Comparison of ENCODE assay signal across 8 cellular contexts in genomic region chr6:159761873-159762680, GRCh38.
DNase-seq lines count a peak whose midpoint lies in the region; ATAC-seq lines count a peak whose summit lies in the region.

TSS of gene ACAT2 (plus strand) at chr6:159762045. CDS start at chr6:159762088, 43 bp downstream.

- peak; percentile 97 for ATAC-seq in GM19397 (IDR thresholded peaks at IDR 0.05; ENCODE audit: unreplicated experiment)
- peak; percentile 94 for ATAC-seq in HG03565 (IDR thresholded peaks at IDR 0.05; ENCODE audit: unreplicated experiment)

- DNase-seq in CD1c-positive myeloid dendritic cell (ENCODE audit: extremely low spot score): peak; percentile 96
- DNase-seq in NCI-H748 treated with DMSO at 0.1 percent for 48 hours (lab: John Stamatoyannopoulos, UW): peak; percentile 92
- DNase-seq in activated CD4-positive, alpha-beta T cell treated with anti-CD3 and anti-CD28 coated beads, Interleukin-2, amount 50 U/mL, for 1 hour: peak; percentile 88
- DNase-seq in cortex of kidney (lab: John Stamatoyannopoulos, UW): peak; percentile 64
- peak; percentile 99 for DNase-seq in left kidney (ENCODE audit: low read depth, low spot score)
- peak; percentile 96 for DNase-seq in stimulated activated CD4-positive, alpha-beta T cell treated with anti-CD3 and anti-CD28 coated beads, Interleukin-1b, Interleukin-23, amount 100 ng/mL, for 48 hours

Comparison
In these comparisons a context has a peak if more than half of its experiments do, and no peak if none do; other contexts are left out.
1. Peak in every context shown above with its lines: DNase-seq and ATAC-seq.